ENCODE assay signal across 8 cellular contexts in the genomic region with DNA sequence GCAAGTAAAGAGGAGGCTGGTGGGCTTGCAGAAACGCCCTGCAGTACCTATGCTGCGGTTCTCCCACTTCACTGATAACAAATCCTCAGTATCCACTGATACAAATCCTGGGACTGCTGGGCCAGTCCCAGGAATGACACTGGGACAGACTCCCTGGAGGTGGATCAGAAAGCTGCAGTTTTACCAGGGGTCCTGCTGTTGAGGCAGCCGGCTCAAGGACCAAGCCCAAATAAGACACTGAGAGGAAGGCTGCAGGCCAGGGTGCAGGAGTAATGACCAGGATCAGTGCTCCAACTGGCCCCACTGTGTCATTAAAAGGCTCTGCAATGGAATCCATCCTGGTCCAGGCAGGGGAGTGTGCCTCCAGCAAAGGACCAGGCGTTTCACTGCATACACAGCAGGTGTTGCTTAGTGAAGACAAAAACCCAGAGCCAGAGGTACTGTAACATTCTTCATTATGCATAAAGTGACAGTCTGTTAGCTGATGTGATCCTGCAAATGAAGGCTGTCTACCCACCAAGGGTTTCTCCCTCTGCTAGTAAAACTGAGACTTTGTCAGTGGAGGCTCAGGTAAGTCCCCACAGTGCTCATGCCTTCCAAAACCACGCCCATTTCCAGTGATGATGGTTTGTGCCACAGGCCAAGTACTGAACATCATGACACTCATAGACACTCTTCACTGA. TPM values are rescaled to one million over a fixed set of nuclear protein-coding genes. Genes with fewer than 3 reads are reported as not detected.
DNase-seq lines count a peak whose midpoint lies in the region; ATAC-seq lines count a peak whose summit lies in the region.

No MANE protein-coding gene starts in this region.

- intact Hi-C loops in posterior vena cava (cut with DNase I), result no loop called here

- DNase-seq in GM19240 (ENCODE audit: insufficient read length, low spot score) (peak; percentile 17), dedifferentiated amniotic fluid mesenchymal stem cell (ENCODE audit: extremely low spot score) (no peak), posterior vena cava (ENCODE audit: low spot score) (no peak), SHP77 treated with DMSO at 0.1 percent for 48 hours (lab: John Stamatoyannopoulos, UW) (no peak)
- DNase-seq in activated CD4-positive, CD25-positive, alpha-beta regulatory T cell treated with anti-CD3 and anti-CD28 coated beads, Interleukin-2, amount 50 U/mL, for 72 hours, result peak; percentile 49

- peak overlapping the region; percentile 79 for H3K4me2 ChIP-seq in BLaER1

- H3K4me1 ChIP-seq in BLaER1 (peaks cover 30% of the 10 kb centered on the region), mesodermal cell (ENCODE audit: control insufficient read depth, insufficient read depth, low read length, poor library complexity, severe bottlenecking) (no peaks in the 10 kb centered on the region)

- 82 to 86% methylated on average over 4 to 5 of the region's 5 CpGs for WGBS in mesodermal cell (ENCODE audit: insufficient coverage in 2 of 2), 2 experiments

- no peak for ATAC-seq in HG03460 (IDR thresholded peaks at IDR 0.05; ENCODE audit: unreplicated experiment)

- H3K27ac ChIP-seq in BLaER1 (no peak overlapping the region), mesodermal cell (ENCODE audit: low read depth, low read length, severe bottlenecking) (no peak overlapping the region)

- 0 out of 2 replicates have a peak overlapping the region, but pooled peaks have one; percentile 97 for H3K9ac ChIP-seq in BLaER1

- H3K9me3 ChIP-seq in BLaER1 (no peaks in the 10 kb centered on the region), mesodermal cell (ENCODE audit: control insufficient read depth, low read length) (no peaks in the 10 kb centered on the region)

- H3K27me3 ChIP-seq in BLaER1, result no peaks in the 10 kb centered on the region

- H4K20me1 ChIP-seq in BLaER1, result peaks cover 31% of the 10 kb centered on the region

- peak overlapping the region; percentile 98 for H3K4me3 ChIP-seq in BLaER1
- peak overlapping the region; percentile 90 for H3K4me3 ChIP-seq in mesodermal cell (ENCODE audit: extremely low read depth, insufficient read depth, low read length, poor library complexity, severe bottlenecking)

- H3K36me3 ChIP-seq in BLaER1, result peaks cover 71% of the 10 kb centered on the region
- peaks cover 74% of the 10 kb centered on the region for H3K36me3 ChIP-seq in mesodermal cell (ENCODE audit: control insufficient read depth, insufficient read depth, low read length)

RNA-seq across cellular contexts. Expression of a gene that starts 1.4 kb away (rescaled TPM):
- polyA plus RNA-seq in mesodermal cell (2013, experiment 1 of 2), result 33.0 TPM
- polyA plus RNA-seq in mesodermal cell (2013, experiment 2 of 2), result 34.0 TPM
- total RNA-seq in posterior vena cava, result 10 to 100 TPM; 32.5 to 34.6 TPM

RNA-seq across cellular contexts. Expression of a gene that starts 16.5 kb away (rescaled TPM):
- 44.1 TPM for polyA plus RNA-seq in mesodermal cell (2013, experiment 1 of 2)
- 46.8 TPM for polyA plus RNA-seq in mesodermal cell (2013, experiment 2 of 2)
- 10 to 100 TPM; 18.1 to 22.5 TPM for total RNA-seq in posterior vena cava

RNA-seq across cellular contexts. Expression of a gene that starts 17.3 kb away (rescaled TPM):
- polyA plus RNA-seq in mesodermal cell (2013, experiment 1 of 2), result 21.4 TPM
- polyA plus RNA-seq in mesodermal cell (2013, experiment 2 of 2), result 20.1 TPM
- total RNA-seq in posterior vena cava, result 10 to 100 TPM; 17.2 to 20.4 TPM

RNA-seq across cellular contexts. Expression of a gene that starts 30.1 kb away (rescaled TPM):
- 72.6 TPM for polyA plus RNA-seq in mesodermal cell (2013, experiment 1 of 2)
- polyA plus RNA-seq in mesodermal cell (2013, experiment 2 of 2), result 67.3 TPM
- total RNA-seq in posterior vena cava, result 10 to 100 TPM; 43.5 to 51.1 TPM

RNA-seq across cellular contexts. Expression of a gene that starts 30.8 kb away (rescaled TPM):
- 24.0 TPM for polyA plus RNA-seq in mesodermal cell (2013, experiment 1 of 2)
- polyA plus RNA-seq in mesodermal cell (2013, experiment 2 of 2), result 22.2 TPM
- 1 to 10 TPM in 1 of 2 donors, under 1 TPM in 1; 0.71 to 1.7 TPM for total RNA-seq in posterior vena cava

Comparison
In these comparisons a context has a peak if more than half of its experiments do, and no peak if none do; other contexts are left out.
1. DNase-seq: peak in GM19240 (single experiment) and activated CD4-positive, CD25-positive, alpha-beta regulatory T cell treated with anti-CD3 and anti-CD28 coated beads, Interleukin-2, amount 50 U/mL, for 72 hours (single experiment); none in dedifferentiated amniotic fluid mesenchymal stem cell (single experiment), posterior vena cava (single experiment) and SHP77 treated with DMSO at 0.1 percent for 48 hours (single experiment).